ENCODE assay signal across 8 cellular contexts in genomic region chr1:156572663-156573018, GRCh38. TPM values are rescaled to one million over a fixed set of nuclear protein-coding genes. Genes with fewer than 3 reads are reported as not detected.
A peak's percentile ranks its signal among the peaks of the same experiment; 100 is the strongest.
DNase-seq lines count a peak whose midpoint lies in the region; ATAC-seq, FAIRE-seq and TF ChIP-seq lines count a peak whose summit lies in the region.

No MANE protein-coding gene starts in this region.

- H3K9me3 ChIP-seq in DND-41 (ENCODE audit: insufficient read depth, low read length, severe bottlenecking), result no peaks in the 10 kb centered on the region
- no peaks in the 10 kb centered on the region for H3K9me3 ChIP-seq in OCI-LY3 (ENCODE audit: insufficient read depth, low read length)
- no peaks in the 10 kb centered on the region for H3K9me3 ChIP-seq in H1 (ENCODE audit: insufficient read depth in 2 of 2, low read depth in 1 of 2, low read length in 1 of 2)
- H3K9me3 ChIP-seq in prostate gland, result no peaks in the 10 kb centered on the region

- H2AK5ac ChIP-seq in H1 (ENCODE audit: low read depth, low read length), result no peak overlapping the region

- H3K4me2 ChIP-seq in DND-41 (ENCODE audit: insufficient read depth, low read length), result peak overlapping the region; percentile 91
- peak overlapping the region; percentile 87 for H3K4me2 ChIP-seq in OCI-LY3 (ENCODE audit: low read length)
- H3K4me2 ChIP-seq in H1 (ENCODE audit: insufficient read depth in 1 of 2, low read depth in 2 of 2, low read length in 2 of 2), result peak overlapping the region; percentile 68 to 92; a peak in 3 of 4 replicates

- ATAC-seq in DND-41 (ENCODE audit: insufficient read depth, low read depth) (no peak), HG03571 (IDR thresholded peaks at IDR 0.05; ENCODE audit: unreplicated experiment) (no peak)

- TF ChIP-seq EP300 in H1 (IDR thresholded peaks at IDR 0.05; ENCODE audit: borderline replicate concordance in 1 of 2, low read depth in 2 of 2, low read length in 2 of 2), result no peak

- no peak for DNase-seq in DND-41
- no peak for DNase-seq in H1 (ENCODE audit: low read depth in 1 of 2, low spot score in 2 of 2)
- DNase-seq in NCI-H69 (lab: John Stamatoyannopoulos, UW), result no peak
- DNase-seq in Kasumi-1 (lab: John Stamatoyannopoulos, UW), result no peak
- no peak for DNase-seq in prostate gland (ENCODE audit: low spot score)

- TF ChIP-seq POLR2A in H1 (IDR thresholded peaks at IDR 0.05; ENCODE audit: control extremely low read depth in 1 of 2, low read depth in 2 of 2, low read length in 2 of 2) (no peak), prostate gland (IDR thresholded peaks at IDR 0.05) (no peak)

- 51% methylated on average over 10 of the region's 10 CpGs; no CpG with 5 or more reads in 1 of the 2 experiments for WGBS in H1 (ENCODE audit: extremely low coverage in 1 of 2, insufficient coverage in 1 of 2, insufficient read length in 1 of 2, insufficient replicate concordance in 2 of 2, low coverage in 1 of 2, low lambda C conversion rate in 2 of 2, missing lambda C conversion rate in 1 of 2), 2 experiments
- 36% methylated on average over 10 of the region's 10 CpGs for WGBS in prostate gland

- no peak overlapping the region for H3K4ac ChIP-seq in H1 (replicated peaks; ENCODE audit: insufficient read length, low read depth, low read length)

- H3K27ac ChIP-seq in DND-41 (ENCODE audit: low read length) (peak overlapping the region; percentile 49; the same call in 1 of the 2 replicates), OCI-LY3 (ENCODE audit: low read length) (no peak overlapping the region), H1 (ENCODE audit: low read depth, low read length) (no peak overlapping the region), rectal smooth muscle tissue (ENCODE audit: low read depth, low read length) (no peak overlapping the region), prostate gland (no peak overlapping the region)

- H2BK120ac ChIP-seq in H1 (replicated peaks; ENCODE audit: low read depth, low read length), result no peak overlapping the region

- no peak for FAIRE-seq in H1 (lab: Jason Lieb, UNC)

- H2BK12ac ChIP-seq in H1 (ENCODE audit: low read depth, low read length), result no peak overlapping the region

- H3K4me3 ChIP-seq in DND-41 (ENCODE audit: low read depth in 1 of 2, low read length in 2 of 2), result peak overlapping the region; percentile 58 to 87; a peak in 3 of 4 replicates
- peak overlapping the region; percentile 86 for H3K4me3 ChIP-seq in OCI-LY3 (ENCODE audit: low read length)
- H3K4me3 ChIP-seq in H1 (ENCODE audit: extremely low read depth in 1 of 4, insufficient read depth in 2 of 4, low read depth in 3 of 4, low read length in 4 of 4), result peak overlapping the region; percentile 86 to 92 (median 89); a peak in 6 of 8 replicates
- peak overlapping the region; percentile 72 for H3K4me3 ChIP-seq in rectal smooth muscle tissue (ENCODE audit: low read length)
- peak overlapping the region in 1 of 2 donors; percentile 25 for H3K4me3 ChIP-seq in prostate gland

- TF ChIP-seq RAD21 in H1 (IDR thresholded peaks at IDR 0.05 in 1 of 2, conservative IDR thresholded peaks at IDR 0.05 in 1 of 2; ENCODE audit: low read depth in 2 of 2, low read length in 2 of 2), result no peak

- POLR2A ChIA-PET in H1 (lab: Charles Lee; ENCODE audit: partially characterized antibody), result interaction anchor here (0.9 to 1.0 kb wide), 2 partner anchors 10 to 37 kb away, joined by 3 to 4 read pairs; no protein-coding TSS in a partner anchor

- H3K79me2 ChIP-seq in DND-41 (ENCODE audit: insufficient read depth, low read length), result peaks cover 18% of the 10 kb centered on the region
- no peaks in the 10 kb centered on the region for H3K79me2 ChIP-seq in OCI-LY3 (ENCODE audit: low read length)
- H3K79me2 ChIP-seq in H1 (ENCODE audit: control insufficient read depth in 1 of 2, insufficient read depth in 2 of 2, low read length in 2 of 2), result 0 out of 4 replicates have a peak, but pooled peaks cover 0 to 5% of the 10 kb centered on the region in 2 experiments

- intact Hi-C loops in prostate gland (cut with DNase I), result loop anchor here (5.0 kb wide), 1 partner anchor 60 kb away; no protein-coding TSS in a partner anchor

- H4K5ac ChIP-seq in H1 (ENCODE audit: insufficient read length, low read depth, low read length), result no peak overlapping the region

- peaks cover 22% of the 10 kb centered on the region for H3K4me1 ChIP-seq in DND-41 (ENCODE audit: insufficient read depth, low read length)
- H3K4me1 ChIP-seq in OCI-LY3 (ENCODE audit: low read length), result peaks cover 12% of the 10 kb centered on the region
- H3K4me1 ChIP-seq in H1 (replicated peaks in 1 of 4; ENCODE audit: control insufficient read depth in 3 of 4, insufficient read depth in 4 of 4, low read length in 3 of 4), result no peaks in the 10 kb centered on the region; a peak in 1 of 7 replicates
- H3K4me1 ChIP-seq in rectal smooth muscle tissue (ENCODE audit: control insufficient read depth, insufficient read depth, low read length), result peaks cover 7% of the 10 kb centered on the region
- no peaks in the 10 kb centered on the region for H3K4me1 ChIP-seq in prostate gland (replicated peaks)

- no peak overlapping the region for H4K91ac ChIP-seq in H1 (replicated peaks; ENCODE audit: insufficient read length, low read length)

- H3K27me3 ChIP-seq in DND-41 (ENCODE audit: insufficient read depth, low read length, poor library complexity) (no peaks in the 10 kb centered on the region), OCI-LY3 (ENCODE audit: low read depth, low read length) (peaks cover 20% of the 10 kb centered on the region), H1 (replicated peaks in 1 of 4; ENCODE audit: control insufficient read depth in 3 of 4, extremely low read depth in 1 of 4, insufficient read depth in 3 of 4, low read length in 3 of 4) (no peaks in the 10 kb centered on the region), rectal smooth muscle tissue (ENCODE audit: control insufficient read depth, insufficient read depth, low read length) (peaks cover 3% of the 10 kb centered on the region), prostate gland (replicated peaks; ENCODE audit: insufficient read depth) (no peaks in the 10 kb centered on the region)

- H3K18ac ChIP-seq in H1 (ENCODE audit: extremely low read depth, low read length), result no peak overlapping the region

- H2BK5ac ChIP-seq in H1 (ENCODE audit: low read depth, low read length), result no peak overlapping the region

- CTCF ChIA-PET in H1 (lab: Charles Lee; ENCODE audit: partially characterized antibody), result interaction anchor here (0.8 to 2.2 kb wide), 4 partner anchors 9 to 82 kb away, joined by 3 to 9 read pairs (median 4); no protein-coding TSS in a partner anchor

- H2AFZ ChIP-seq in DND-41 (ENCODE audit: low read depth, low read length) (peak overlapping the region; percentile 81), OCI-LY3 (ENCODE audit: low read depth, low read length) (peak overlapping the region; percentile 78), H1 (ENCODE audit: low read length) (peak overlapping the region; percentile 15)

- H2BK20ac ChIP-seq in H1 (ENCODE audit: low read length), result no peak overlapping the region

- no peak for TF ChIP-seq CTCF in DND-41 (IDR thresholded peaks at IDR 0.05; ENCODE audit: borderline replicate concordance, extremely low read depth, low read length, poor library complexity, severe bottlenecking)
- TF ChIP-seq CTCF in OCI-LY3 (IDR thresholded peaks at IDR 0.05; ENCODE audit: low read depth, low read length), result no peak
- TF ChIP-seq CTCF in H1 (IDR thresholded peaks at IDR 0.05; ENCODE audit: control extremely low read depth in 1 of 3, insufficient read depth in 1 of 3, low read depth in 1 of 3, low read length in 3 of 3), result no peak
- TF ChIP-seq CTCF in prostate gland (IDR thresholded peaks at IDR 0.05), result no peak

- H3K36me3 ChIP-seq in DND-41 (ENCODE audit: insufficient read depth, low read length), result peaks cover 4% of the 10 kb centered on the region
- H3K36me3 ChIP-seq in OCI-LY3 (replicated peaks; ENCODE audit: low read depth, low read length), result no peaks in the 10 kb centered on the region
- no peaks in the 10 kb centered on the region for H3K36me3 ChIP-seq in H1 (ENCODE audit: control insufficient read depth in 2 of 4, insufficient read depth in 4 of 4, low read length in 3 of 4)
- H3K36me3 ChIP-seq in rectal smooth muscle tissue (ENCODE audit: control insufficient read depth, insufficient read depth, low read length), result no peaks in the 10 kb centered on the region
- no peaks in the 10 kb centered on the region for H3K36me3 ChIP-seq in prostate gland

- H3K9ac ChIP-seq in DND-41 (ENCODE audit: low read depth, low read length), result peak overlapping the region; percentile 66
- H3K9ac ChIP-seq in OCI-LY3 (ENCODE audit: low read length), result peak overlapping the region; percentile 65
- H3K9ac ChIP-seq in H1 (replicated peaks in 1 of 4; ENCODE audit: extremely low read depth in 1 of 4, low read depth in 3 of 4, low read length in 3 of 4), result no peak overlapping the region
- no peak overlapping the region for H3K9ac ChIP-seq in rectal smooth muscle tissue (ENCODE audit: low read length)

- H4K8ac ChIP-seq in H1 (ENCODE audit: extremely low read depth, insufficient read depth, low read length), result no peak overlapping the region

- H3K79me1 ChIP-seq in H1 (ENCODE audit: low read depth, low read length), result no peaks in the 10 kb centered on the region; the same call in 1 of the 2 replicates

- no peaks in the 10 kb centered on the region for H4K20me1 ChIP-seq in DND-41 (ENCODE audit: insufficient read depth, low read length)
- no peaks in the 10 kb centered on the region for H4K20me1 ChIP-seq in OCI-LY3 (ENCODE audit: insufficient read depth, low read length)
- no peaks in the 10 kb centered on the region for H4K20me1 ChIP-seq in H1 (replicated peaks in 1 of 2; ENCODE audit: control insufficient read depth in 1 of 2, insufficient read depth in 2 of 2, low read length in 2 of 2)

- no peak overlapping the region for H3K56ac ChIP-seq in H1 (replicated peaks; ENCODE audit: insufficient read length, low read depth, low read length)

- peaks cover 3% of the 10 kb centered on the region; the same call in 1 of the 2 replicates for H3K23me2 ChIP-seq in H1 (ENCODE audit: low read depth, low read length)

- no peak overlapping the region for H3K23ac ChIP-seq in H1 (ENCODE audit: insufficient read length)

- no peak overlapping the region for H2BK15ac ChIP-seq in H1 (ENCODE audit: low read length)

- H3K14ac ChIP-seq in H1 (ENCODE audit: insufficient read length), result no peak overlapping the region

RNA-seq across cellular contexts. Expression of gene IQGAP3, which starts 0.3 kb away (rescaled TPM):
- 20.9 and 22.3 TPM in 2 replicates for total RNA-seq in H1 (2021; fragmentation: NEBNext Ultra II Directional; extraction: Animal tissue kit (Norgen Biotek cat#: 25700))
- 14.6 and 18.2 TPM in 2 replicates for polyA plus RNA-seq in H1 (2011; rRNA removed)
- polyA plus RNA-seq in H1 (2011; cell fraction: cytosol; rRNA removed), result 17.7 TPM
- polyA plus RNA-seq in H1 (2011; cell fraction: nucleus; rRNA removed), result 92.9 TPM
- polyA plus RNA-seq in H1 (2012, experiment 1 of 2), result 16.6 to 22.1 TPM (median 19.6 TPM) in 4 replicates
- polyA plus RNA-seq in H1 (2012, experiment 2 of 2), result 10.9 TPM
- 12.9 TPM for polyA plus RNA-seq in H1 (2013, experiment 1 of 2)
- polyA plus RNA-seq in H1 (2013, experiment 2 of 2), result 10.7 TPM
- 32.1 and 40.4 TPM in 2 replicates for polyA minus RNA-seq in H1 (2011; rRNA and poly(A)+ RNA removed)
- 15.9 TPM for polyA minus RNA-seq in H1 (2011; cell fraction: cytosol; rRNA and poly(A)+ RNA removed)
- 30.1 TPM for polyA minus RNA-seq in H1 (2011; cell fraction: nucleus; rRNA and poly(A)+ RNA removed)
- total RNA-seq in prostate gland, result 1 to 10 TPM; 1.5 to 3.0 TPM

RNA-seq across cellular contexts. Expression of gene TTC24, which starts 6.9 kb away (rescaled TPM):
- total RNA-seq in H1 (2021; fragmentation: NEBNext Ultra II Directional; extraction: Animal tissue kit (Norgen Biotek cat#: 25700)), result not detected in 2 replicates
- 0.08 TPM in 1 of 2 replicates, not detected in the other for polyA plus RNA-seq in H1 (2011; rRNA removed)
- 0.09 TPM for polyA plus RNA-seq in H1 (2011; cell fraction: cytosol; rRNA removed)
- 0.26 TPM for polyA plus RNA-seq in H1 (2011; cell fraction: nucleus; rRNA removed)
- polyA plus RNA-seq in H1 (2012, experiment 1 of 2), result not detected in 4 replicates
- polyA plus RNA-seq in H1 (2012, experiment 2 of 2), result not detected
- not detected for polyA plus RNA-seq in H1 (2013, experiment 1 of 2)
- 0.04 TPM for polyA plus RNA-seq in H1 (2013, experiment 2 of 2)
- not detected in 2 replicates for polyA minus RNA-seq in H1 (2011; rRNA and poly(A)+ RNA removed)
- polyA minus RNA-seq in H1 (2011; cell fraction: cytosol; rRNA and poly(A)+ RNA removed), result not detected
- 1.5 TPM for polyA minus RNA-seq in H1 (2011; cell fraction: nucleus; rRNA and poly(A)+ RNA removed)
- total RNA-seq in prostate gland, result not detected

RNA-seq across cellular contexts. Expression of gene NAXE, which starts 18.9 kb away (rescaled TPM):
- total RNA-seq in H1 (2021; fragmentation: NEBNext Ultra II Directional; extraction: Animal tissue kit (Norgen Biotek cat#: 25700)), result 73.1 and 75.4 TPM in 2 replicates
- 74.3 and 99.5 TPM in 2 replicates for polyA plus RNA-seq in H1 (2011; rRNA removed)
- 81.7 TPM for polyA plus RNA-seq in H1 (2011; cell fraction: cytosol; rRNA removed)
- polyA plus RNA-seq in H1 (2011; cell fraction: nucleus; rRNA removed), result 111 TPM
- polyA plus RNA-seq in H1 (2012, experiment 1 of 2), result 74.5 to 117 TPM (median 106 TPM) in 4 replicates
- polyA plus RNA-seq in H1 (2012, experiment 2 of 2), result 142 TPM
- 84.0 TPM for polyA plus RNA-seq in H1 (2013, experiment 1 of 2)
- 93.6 TPM for polyA plus RNA-seq in H1 (2013, experiment 2 of 2)
- 43.2 and 70.3 TPM in 2 replicates for polyA minus RNA-seq in H1 (2011; rRNA and poly(A)+ RNA removed)
- 32.7 TPM for polyA minus RNA-seq in H1 (2011; cell fraction: cytosol; rRNA and poly(A)+ RNA removed)
- polyA minus RNA-seq in H1 (2011; cell fraction: nucleus; rRNA and poly(A)+ RNA removed), result 59.4 TPM
- total RNA-seq in prostate gland, result 100 to 1,000 TPM; 118 to 188 TPM

RNA-seq across cellular contexts. Expression of gene GPATCH4, which starts 28.6 kb away (rescaled TPM):
- total RNA-seq in H1 (2021; fragmentation: NEBNext Ultra II Directional; extraction: Animal tissue kit (Norgen Biotek cat#: 25700)), result 47.9 and 48.5 TPM in 2 replicates
- polyA plus RNA-seq in H1 (2011; rRNA removed), result 19.3 and 20.5 TPM in 2 replicates
- polyA plus RNA-seq in H1 (2011; cell fraction: cytosol; rRNA removed), result 41.0 TPM
- 26.5 TPM for polyA plus RNA-seq in H1 (2011; cell fraction: nucleus; rRNA removed)
- polyA plus RNA-seq in H1 (2012, experiment 1 of 2), result 71.6 to 116 TPM (median 83.2 TPM) in 4 replicates
- 13.8 TPM for polyA plus RNA-seq in H1 (2012, experiment 2 of 2)
- polyA plus RNA-seq in H1 (2013, experiment 1 of 2), result 53.9 TPM
- 53.2 TPM for polyA plus RNA-seq in H1 (2013, experiment 2 of 2)
- 53.2 and 70.6 TPM in 2 replicates for polyA minus RNA-seq in H1 (2011; rRNA and poly(A)+ RNA removed)
- 23.5 TPM for polyA minus RNA-seq in H1 (2011; cell fraction: cytosol; rRNA and poly(A)+ RNA removed)
- polyA minus RNA-seq in H1 (2011; cell fraction: nucleus; rRNA and poly(A)+ RNA removed), result 85.1 TPM
- 10 to 100 TPM; 20.9 to 27.5 TPM for total RNA-seq in prostate gland

RNA-seq across cellular contexts. Expression of gene HAPLN2, which starts 46.6 kb away (rescaled TPM):
- 0.19 TPM in 1 of 2 replicates, not detected in the other for total RNA-seq in H1 (2021; fragmentation: NEBNext Ultra II Directional; extraction: Animal tissue kit (Norgen Biotek cat#: 25700))
- 0.51 and 1.2 TPM in 2 replicates for polyA plus RNA-seq in H1 (2011; rRNA removed)
- polyA plus RNA-seq in H1 (2011; cell fraction: cytosol; rRNA removed), result 0.81 TPM
- polyA plus RNA-seq in H1 (2011; cell fraction: nucleus; rRNA removed), result 3.4 TPM
- polyA plus RNA-seq in H1 (2012, experiment 1 of 2), result 0.40 to 0.92 TPM (median 0.72 TPM) in 3 of 4 replicates, not detected in the other
- polyA plus RNA-seq in H1 (2012, experiment 2 of 2), result not detected
- polyA plus RNA-seq in H1 (2013, experiment 1 of 2), result 0.45 TPM
- 0.15 TPM for polyA plus RNA-seq in H1 (2013, experiment 2 of 2)
- not detected in 2 replicates for polyA minus RNA-seq in H1 (2011; rRNA and poly(A)+ RNA removed)
- polyA minus RNA-seq in H1 (2011; cell fraction: cytosol; rRNA and poly(A)+ RNA removed), result not detected
- polyA minus RNA-seq in H1 (2011; cell fraction: nucleus; rRNA and poly(A)+ RNA removed), result 0.50 TPM
- total RNA-seq in prostate gland, result 10 to 100 TPM in 1 of 2 donors, 1 to 10 TPM in 1; 6.1 to 10.2 TPM

Comparison
In these comparisons a context has a peak if more than half of its experiments do, and no peak if none do; other contexts are left out.
1. H2AFZ ChIP-seq: peak in every context shown above with its lines; median percentile 81 in DND-41; 78 in OCI-LY3; 15 in H1.
2. H3K9ac ChIP-seq: peak in DND-41 (single experiment) and OCI-LY3 (single experiment); none in H1 (0 of 4) and rectal smooth muscle tissue (single experiment).
3. Peak in every context shown above with its lines, with median percentiles within 50 percentile points of each other: H3K4me2 ChIP-seq.